In the genomic region with DNA sequence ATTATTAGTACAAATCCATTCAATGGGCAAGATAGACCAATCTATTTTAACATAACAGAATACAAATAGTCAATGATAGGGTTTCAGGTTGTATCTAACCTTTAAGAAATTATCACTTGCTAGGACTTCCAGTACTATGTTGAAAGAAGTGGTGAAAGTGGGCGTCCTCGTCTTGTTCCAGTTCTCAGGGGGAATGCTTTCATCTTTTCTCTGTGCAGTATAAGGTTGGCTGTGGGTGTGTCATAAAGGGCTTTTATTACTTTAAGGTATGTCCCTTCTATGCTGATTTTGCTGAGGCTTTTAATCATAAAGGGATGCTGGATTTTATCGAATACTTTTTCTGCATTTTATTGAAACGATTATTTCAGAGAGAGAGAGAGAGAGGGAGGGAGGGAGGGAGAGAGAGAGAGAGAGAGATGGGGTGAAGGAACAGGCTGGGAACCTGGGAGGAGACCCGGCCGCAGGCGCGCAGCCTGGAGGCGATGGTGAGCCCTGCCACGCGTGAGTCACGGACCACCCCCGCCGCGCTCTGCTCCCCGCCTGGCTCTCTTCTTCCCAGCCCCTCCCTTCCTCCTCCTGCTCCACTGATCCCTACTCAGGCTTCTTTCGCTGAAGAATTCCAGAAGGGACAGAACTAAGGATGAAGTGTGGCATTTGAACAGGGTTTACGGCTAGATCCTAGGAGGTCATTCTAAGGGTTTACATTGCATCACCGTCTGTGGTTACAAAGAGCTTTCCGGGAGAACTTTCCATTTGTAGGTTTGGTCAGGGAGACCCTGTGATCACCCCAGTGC, we compare ENCODE assay signal across 16 cellular contexts. TPM values are rescaled to one million over a fixed set of nuclear protein-coding genes. Genes with fewer than 3 reads are reported as not detected.
DNase-seq lines count a peak whose midpoint lies in the region; ATAC-seq, FAIRE-seq and TF ChIP-seq lines count a peak whose summit lies in the region.
"Had no signal": no experiment of that assay in that cellular context is flagged by ENCODE, and none has a peak within 500 bp of the region (broad histone marks: within the 10 kb centered on the region; RNA-seq: fewer than 3 reads in every experiment).

No MANE protein-coding gene starts in this region.

- CTCF ChIA-PET in IMR-90 (lab: Yijun Ruan, JAX) = no interaction called here

- no peaks in the 10 kb centered on the region for H4K20me1 ChIP-seq in IMR-90 (ENCODE audit: insufficient read depth, low read length)

- peak overlapping the region; percentile 72; the same call in 1 of the 2 replicates for H3K4me2 ChIP-seq in IMR-90 (ENCODE audit: low read depth, low read length)

- H2AK5ac ChIP-seq in IMR-90 (ENCODE audit: low read depth, low read length) = no peak overlapping the region

- H3K9me1 ChIP-seq in IMR-90 (ENCODE audit: insufficient read depth, low read length) = no peaks in the 10 kb centered on the region

- H3K4me3 Mint-ChIP-seq in mesothelial cell of epicardium (no peak overlapping the region), glutamatergic neuron (ENCODE audit: unreplicated experiment) (no peak overlapping the region)
- H3K4me3 Mint-ChIP-seq: dendritic cell treated with granulocyte-macrophage colony-stimulating factor and Interleukin-4, amounts not matched to agents 40 ng/mL and 50 ng/mL, for 4 days had no signal

- H3K56ac ChIP-seq in IMR-90 (ENCODE audit: extremely low read depth, insufficient read depth, low read length) = no peak overlapping the region

- intact Hi-C loops in IMR-90 (cut with micrococcal nuclease) = no loop called here

- ATAC-seq in IMR-90 (ENCODE audit: low read depth) (peak; percentile 62), HG03342 (IDR thresholded peaks at IDR 0.05; ENCODE audit: unreplicated experiment) (no peak)
- ATAC-seq: psoas muscle had no signal

- H3K27ac ChIP-seq in IMR-90 (ENCODE audit: insufficient read depth, low read length) = no peak overlapping the region
- H3K27ac ChIP-seq: psoas muscle had no signal

- H3K14ac ChIP-seq in IMR-90 (replicated peaks; ENCODE audit: low read depth, low read length) = no peak overlapping the region

- H3K4me1 ChIP-seq in IMR-90 (ENCODE audit: control insufficient read depth, insufficient read depth, low read length) = peaks cover 2% of the 10 kb centered on the region; the same call in 1 of the 2 replicates
- H3K4me1 ChIP-seq: psoas muscle had no signal

- H3K27me3 ChIP-seq in IMR-90 (ENCODE audit: control insufficient read depth, insufficient read depth, low read length) (peaks cover 62% of the 10 kb centered on the region), bronchial epithelial cell (ENCODE audit: control insufficient read depth, insufficient read depth, low read length) (peaks cover 36% of the 10 kb centered on the region)

- TF ChIP-seq RAD21 in IMR-90 (IDR thresholded peaks at IDR 0.05; ENCODE audit: low read length) = no peak

- 30% methylated on average over 2 of the region's 20 CpGs; no CpG with 5 or more reads in 1 of the 2 experiments for WGBS in IMR-90 (ENCODE audit: extremely low coverage in 2 of 2, insufficient read length in 1 of 2), 2 experiments

- H4K8ac ChIP-seq in IMR-90 (ENCODE audit: low read depth in 2 of 2, low read length in 2 of 2) = no peak overlapping the region

- H3K27ac Mint-ChIP-seq in mesothelial cell of epicardium = no peak overlapping the region
- H3K27ac Mint-ChIP-seq in glutamatergic neuron (ENCODE audit: unreplicated experiment) = no peak overlapping the region
- H3K27ac Mint-ChIP-seq: dendritic cell treated with granulocyte-macrophage colony-stimulating factor and Interleukin-4, amounts not matched to agents 40 ng/mL and 50 ng/mL, for 4 days had no signal

- no TSS peak for BruUV-seq in IMR-90 (replicated peaks; lab: Mats Ljungman, UMichigan)

- no peaks in the 10 kb centered on the region for H3K79me1 ChIP-seq in IMR-90 (ENCODE audit: low read depth in 1 of 2, low read length in 2 of 2)

- peak; percentile 73 for DNase-seq in ELR (ENCODE audit: low read depth)
- DNase-seq in IMR-90 = peak; percentile 14
- peak; percentile 27 for DNase-seq in bronchial epithelial cell (ENCODE audit: low read depth)
- DNase-seq in left kidney (ENCODE audit: low read depth, low spot score) = peak; percentile 2
- DNase-seq in mesothelial cell of epicardium (ENCODE audit: low spot score in 2 of 2, unreplicated experiment in 2 of 2) = no peak
- no peak for DNase-seq in DMS 273 treated with DMSO at 0.1 percent for 48 hours (lab: John Stamatoyannopoulos, UW)
- no peak for DNase-seq in glutamatergic neuron
- DNase-seq: activated CD4-positive, alpha-beta T cell treated with anti-CD3 and anti-CD28 coated beads for 4 hours; activated naive CD4-positive, alpha-beta T cell treated with Interleukin-2 at 50 U/mL for 16 hours; COR-L47; GOT3; NCI-H510A; stimulated activated CD4-positive, alpha-beta T cell treated with anti-CD3 and anti-CD28 coated beads, Interleukin-4, amount 100 ng/mL, for 1 hour had no signal

- no peak overlapping the region for H2BK5ac ChIP-seq in IMR-90 (ENCODE audit: low read depth, low read length, poor library complexity, severe bottlenecking)

- no peak overlapping the region for H3K18ac ChIP-seq in IMR-90 (ENCODE audit: low read depth, low read length)

- H3K4me1 Mint-ChIP-seq in mesothelial cell of epicardium (no peaks in the 10 kb centered on the region), glutamatergic neuron (ENCODE audit: low read depth, unreplicated experiment) (no peaks in the 10 kb centered on the region)

- H3K27me3 Mint-ChIP-seq in mesothelial cell of epicardium (ENCODE audit: low read depth) (peaks cover 94% of the 10 kb centered on the region), glutamatergic neuron (ENCODE audit: unreplicated experiment) (peaks cover 15% of the 10 kb centered on the region)

- no peak overlapping the region for H3K4ac ChIP-seq in IMR-90 (ENCODE audit: low read depth, low read length)

- no peak for FAIRE-seq in bronchial epithelial cell (lab: Jason Lieb, UNC)

- H3K9ac ChIP-seq in IMR-90 (ENCODE audit: low read depth, low read length) = no peak overlapping the region

- H3K9me3 Mint-ChIP-seq in mesothelial cell of epicardium (no peaks in the 10 kb centered on the region), glutamatergic neuron (ENCODE audit: unreplicated experiment) (no peaks in the 10 kb centered on the region)
- H3K9me3 Mint-ChIP-seq: dendritic cell treated with granulocyte-macrophage colony-stimulating factor and Interleukin-4, amounts not matched to agents 40 ng/mL and 50 ng/mL, for 4 days had no signal

- no peak overlapping the region for H2AFZ ChIP-seq in IMR-90 (replicated peaks; ENCODE audit: low read length, poor library complexity)

- H3K36me3 ChIP-seq in IMR-90 (ENCODE audit: control insufficient read depth, insufficient read depth, low read length) (no peaks in the 10 kb centered on the region), bronchial epithelial cell (ENCODE audit: control insufficient read depth, insufficient read depth, low read length) (no peaks in the 10 kb centered on the region)

- H2BK20ac ChIP-seq in IMR-90 (ENCODE audit: low read depth, low read length) = no peak overlapping the region

- H3K4me3 ChIP-seq in IMR-90 (ENCODE audit: insufficient read depth, low read depth, low read length) (no peak overlapping the region), bronchial epithelial cell (ENCODE audit: low read depth, low read length) (no peak overlapping the region)
- H3K4me3 ChIP-seq: psoas muscle had no signal

- TF ChIP-seq CTCF in IMR-90 (conservative IDR thresholded peaks at IDR 0.05; ENCODE audit: low read depth, low read length) (no peak; the same call in 1 of the 2 replicates), bronchial epithelial cell (IDR thresholded peaks at IDR 0.05; ENCODE audit: insufficient read depth, low read length, severe bottlenecking) (no peak), mesothelial cell of epicardium (IDR thresholded peaks at IDR 0.05; ENCODE audit: unreplicated experiment) (no peak), glutamatergic neuron (IDR thresholded peaks at IDR 0.05; ENCODE audit: partially characterized antibody, unreplicated experiment) (no peak)

- no peak overlapping the region for H3K23ac ChIP-seq in IMR-90 (ENCODE audit: low read depth, low read length)

- no peak for TF ChIP-seq POLR2A in IMR-90 (IDR thresholded peaks at IDR 0.05; ENCODE audit: low read depth, low read length)

- H2AK9ac ChIP-seq in IMR-90 (replicated peaks; ENCODE audit: low read depth, low read length, poor library complexity) = no peak overlapping the region

- no peak overlapping the region for H4K5ac ChIP-seq in IMR-90 (ENCODE audit: low read depth, low read length)

- H2BK15ac ChIP-seq in IMR-90 (ENCODE audit: low read depth, low read length) = no peak overlapping the region

- H4K91ac ChIP-seq in IMR-90 (ENCODE audit: insufficient read depth, low read depth, low read length) = no peak overlapping the region

- no peak overlapping the region for H2BK120ac ChIP-seq in IMR-90 (ENCODE audit: low read depth, low read length)

- POLR2A ChIA-PET in IMR-90 (lab: Charles Lee; ENCODE audit: unreplicated experiment) = no interaction called here

- in situ Hi-C loops in IMR-90 (cut with MboI; ENCODE audit: low sequenced_read_pairs) = no loop called here

- H3K9me3 ChIP-seq in IMR-90 (ENCODE audit: control insufficient read depth, insufficient read depth, low read length) = no peaks in the 10 kb centered on the region
- H3K9me3 ChIP-seq: psoas muscle had no signal

- dilution Hi-C loops in IMR-90 (cut with HindIII; ENCODE audit: low sequenced_read_pairs, unreplicated experiment) = no loop called here

- H3K36me3 Mint-ChIP-seq in mesothelial cell of epicardium = no peaks in the 10 kb centered on the region
- H3K36me3 Mint-ChIP-seq in glutamatergic neuron (ENCODE audit: unreplicated experiment) = no peaks in the 10 kb centered on the region

TF ChIP-seq in IMR-90, 13 proteins besides CTCF, POLR2A, EP300 and RAD21:
- TF ChIP-seq MAZ (IDR thresholded peaks at IDR 0.05; ENCODE audit: borderline replicate concordance, low read depth, low read length) (peak; percentile 38; the same call in 1 of the 2 replicates), CEBPB (IDR thresholded peaks at IDR 0.05; ENCODE audit: low read depth, low read length) (no peak)

RNA-seq across cellular contexts. Expression of a gene that starts 45.5 kb away (rescaled TPM):
- 84.8 and 85.8 TPM in 2 replicates for total RNA-seq in IMR-90 (2012; rRNA removed)
- 83.6 and 91.4 TPM in 2 replicates for polyA plus RNA-seq in IMR-90 (2012; rRNA removed)
- 104 and 106 TPM in 2 replicates for polyA plus RNA-seq in IMR-90 (2012; cell fraction: cytosol; rRNA removed)
- 84.7 and 103 TPM in 2 replicates for polyA plus RNA-seq in IMR-90 (2012; cell fraction: nucleus; rRNA removed; ENCODE audit: low replicate concordance)
- 215 and 232 TPM in 2 replicates for total RNA-seq in bronchial epithelial cell
- total RNA-seq in mesothelial cell of epicardium = 59.5 to 61.9 TPM (median 61.7 TPM) in 3 replicates
- 18.1 TPM for total RNA-seq in glutamatergic neuron (ENCODE audit: unreplicated experiment)

Comparison
In these comparisons a context has a peak if more than half of its experiments do, and no peak if none do; other contexts are left out.
1. DNase-seq: peak in ELR (single experiment), IMR-90 (single experiment), bronchial epithelial cell (single experiment) and left kidney (single experiment); none in mesothelial cell of epicardium (0 of 2), DMS 273 treated with DMSO at 0.1 percent for 48 hours (single experiment) and glutamatergic neuron (single experiment).